In genomic region chr7:85025312-85025756, GRCh38 we compare ENCODE assay signal across 10 cellular contexts.
A peak's percentile ranks its signal among the peaks of the same experiment; 100 is the strongest.
DNase-seq lines count a peak whose midpoint lies in the region; ATAC-seq and TF ChIP-seq lines count a peak whose summit lies in the region.
"Had no signal": no experiment of that assay in that cellular context is flagged by ENCODE, and none has a peak within 500 bp of the region (broad histone marks: within the 10 kb centered on the region; RNA-seq: fewer than 3 reads in every experiment).

No MANE protein-coding gene starts in this region.

- no peak overlapping the region for H3K27ac Mint-ChIP-seq in stimulated activated naive B cell treated with anti-CD40 and anti-IgM and Interleukin-4, amounts not matched to agents 10 μg/mL and 1 μg/mL and 100 μg/mL, for 72 hours
- H3K27ac Mint-ChIP-seq in WTC11, result no peak overlapping the region
- H3K27ac Mint-ChIP-seq: natural killer cell had no signal

- no peaks in the 10 kb centered on the region for H3K36me3 Mint-ChIP-seq in stimulated activated naive B cell treated with anti-CD40 and anti-IgM and Interleukin-4, amounts not matched to agents 10 μg/mL and 1 μg/mL and 100 μg/mL, for 72 hours
- H3K36me3 Mint-ChIP-seq in WTC11, result no peaks in the 10 kb centered on the region
- H3K36me3 Mint-ChIP-seq: natural killer cell had no signal

- TF ChIP-seq CTCF in fibroblast of pulmonary artery (IDR thresholded peaks at IDR 0.05; ENCODE audit: low read length, missing control alignments), result no peak
- no peak for TF ChIP-seq CTCF in WTC11 (IDR thresholded peaks at IDR 0.05)

- no peaks in the 10 kb centered on the region for H3K9me3 Mint-ChIP-seq in stimulated activated naive B cell treated with anti-CD40 and anti-IgM and Interleukin-4, amounts not matched to agents 10 μg/mL and 1 μg/mL and 100 μg/mL, for 72 hours
- H3K9me3 Mint-ChIP-seq in WTC11, result peaks cover 4% of the 10 kb centered on the region; the same call in 1 of the 2 replicates

- no peak overlapping the region for H3K4me3 Mint-ChIP-seq in stimulated activated naive B cell treated with anti-CD40 and anti-IgM and Interleukin-4, amounts not matched to agents 10 μg/mL and 1 μg/mL and 100 μg/mL, for 72 hours
- no peak overlapping the region for H3K4me3 Mint-ChIP-seq in WTC11
- H3K4me3 Mint-ChIP-seq: natural killer cell had no signal

- H3K4me1 Mint-ChIP-seq in stimulated activated naive B cell treated with anti-CD40 and anti-IgM and Interleukin-4, amounts not matched to agents 10 μg/mL and 1 μg/mL and 100 μg/mL, for 72 hours, result no peaks in the 10 kb centered on the region
- no peaks in the 10 kb centered on the region; the same call in 1 of the 2 replicates for H3K4me1 Mint-ChIP-seq in WTC11
- H3K4me1 Mint-ChIP-seq: natural killer cell had no signal

- no peak for TF ChIP-seq RAD21 in Ishikawa (IDR thresholded peaks at IDR 0.05; ENCODE audit: low read depth)

- no peak for TF ChIP-seq EP300 in Ishikawa (IDR thresholded peaks at IDR 0.05; ENCODE audit: borderline replicate concordance)

- POLR2A ChIA-PET in WTC11 (lab: Charles Lee), result no interaction called here

- ATAC-seq in GM21528 (IDR thresholded peaks at IDR 0.05; ENCODE audit: low FRiP score, unreplicated experiment) (peak; percentile 79), WTC11 (no peak)
- ATAC-seq in stimulated activated naive B cell treated with anti-CD40 and anti-IgM and Interleukin-4, amounts not matched to agents 10 μg/mL and 1 μg/mL and 100 μg/mL, for 72 hours (replicated peaks), result no peak
- ATAC-seq in activated CD4-positive, CD25-positive, alpha-beta regulatory T cell treated with anti-CD3 and anti-CD28 coated beads, Interleukin-2, amount 50 U/mL, for 24 hours, result no peak
- ATAC-seq: natural killer cell had no signal

- DNase-seq in Daoy (ENCODE audit: low read depth) (peak; percentile 62), fibroblast of pulmonary artery (ENCODE audit: low read depth) (peak; percentile 34), WTC11 (ENCODE audit: low spot score) (no peak)
- DNase-seq in stimulated activated naive B cell treated with anti-CD40 and anti-IgM and Interleukin-4, amounts not matched to agents 10 μg/mL and 1 μg/mL and 100 μg/mL, for 72 hours, result no peak
- DNase-seq in activated CD4-positive, CD25-positive, alpha-beta regulatory T cell treated with anti-CD3 and anti-CD28 coated beads, Interleukin-2, amount 50 U/mL, for 72 hours, result no peak
- DNase-seq: AML-193, natural killer cell had no signal

- CTCF ChIA-PET in WTC11 (lab: Charles Lee), result interaction anchor here (1.3 to 2.0 kb wide), 2 partner anchors 111 to 1089 kb away, joined by 4 to 8 read pairs; no protein-coding TSS in a partner anchor

- no peak overlapping the region for H3K4me3 ChIP-seq in fibroblast of pulmonary artery (replicated peaks; ENCODE audit: low read depth, low read length)

- no peaks in the 10 kb centered on the region for H3K27me3 Mint-ChIP-seq in stimulated activated naive B cell treated with anti-CD40 and anti-IgM and Interleukin-4, amounts not matched to agents 10 μg/mL and 1 μg/mL and 100 μg/mL, for 72 hours
- no peaks in the 10 kb centered on the region for H3K27me3 Mint-ChIP-seq in WTC11 (ENCODE audit: low read depth)

TF ChIP-seq in Ishikawa, 13 proteins besides CTCF, POLR2A, EP300 and RAD21:
- no peak for TF ChIP-seq TCF12 (IDR thresholded peaks at IDR 0.05; ENCODE audit: low read depth)
- peak; percentile 54 for TF ChIP-seq NFIC (IDR thresholded peaks at IDR 0.05)
TF ChIP-seq in Ishikawa: peak in this region for 1.

TF ChIP-seq in WTC11, 78 proteins besides CTCF, POLR2A, EP300 and RAD21:
- TF ChIP-seq ZNF512 (CRISPR knock-in tag; IDR thresholded peaks at IDR 0.05; ENCODE audit: borderline replicate concordance), result no peak
- no peak for TF ChIP-seq USF1 (CRISPR knock-in tag; IDR thresholded peaks at IDR 0.05)
- TF ChIP-seq NR3C1 (CRISPR knock-in tag; conservative IDR thresholded peaks at IDR 0.05; ENCODE audit: low read depth), result no peak
- no peak for TF ChIP-seq FOXP1 (CRISPR knock-in tag; IDR thresholded peaks at IDR 0.05; ENCODE audit: borderline replicate concordance)
- TF ChIP-seq ESRRA (CRISPR knock-in tag; IDR thresholded peaks at IDR 0.05; ENCODE audit: borderline replicate concordance), result no peak
- TF ChIP-seq FOXJ3 (CRISPR knock-in tag; IDR thresholded peaks at IDR 0.05; ENCODE audit: borderline replicate concordance), result no peak
- TF ChIP-seq ZBTB21 (CRISPR knock-in tag; IDR thresholded peaks at IDR 0.05; ENCODE audit: borderline replicate concordance), result no peak
- TF ChIP-seq ETV6 (CRISPR knock-in tag; IDR thresholded peaks at IDR 0.05), result no peak
- TF ChIP-seq NR1H2 (CRISPR knock-in tag; IDR thresholded peaks at IDR 0.05), result no peak
- TF ChIP-seq CREM (CRISPR knock-in tag; IDR thresholded peaks at IDR 0.05), result no peak
- no peak for TF ChIP-seq USF2 (CRISPR knock-in tag; IDR thresholded peaks at IDR 0.05)
- TF ChIP-seq MYBL2 (CRISPR knock-in tag; IDR thresholded peaks at IDR 0.05), result no peak
- no peak for TF ChIP-seq SMAD3 (CRISPR knock-in tag; IDR thresholded peaks at IDR 0.05; ENCODE audit: borderline replicate concordance)
- TF ChIP-seq ZBTB43 (CRISPR knock-in tag; IDR thresholded peaks at IDR 0.05), result no peak

Comparison
In these comparisons a context has a peak if more than half of its experiments do, and no peak if none do; other contexts are left out.
1. DNase-seq: peak in Daoy (single experiment) and fibroblast of pulmonary artery (single experiment); none in stimulated activated naive B cell treated with anti-CD40 and anti-IgM and Interleukin-4, amounts not matched to agents 10 μg/mL and 1 μg/mL and 100 μg/mL, for 72 hours (single experiment), activated CD4-positive, CD25-positive, alpha-beta regulatory T cell treated with anti-CD3 and anti-CD28 coated beads, Interleukin-2, amount 50 U/mL, for 72 hours (single experiment) and WTC11 (single experiment).